In genomic region chr9:76687861-76688374, GRCh38 we compare ENCODE assay signal across 10 cellular contexts.
DNase-seq lines count a peak whose midpoint lies in the region; ATAC-seq and TF ChIP-seq lines count a peak whose summit lies in the region.
"Had no signal": no experiment of that assay in that cellular context is flagged by ENCODE, and none has a peak within 500 bp of the region (broad histone marks: within the 10 kb centered on the region; RNA-seq: fewer than 3 reads in every experiment).

No MANE protein-coding gene starts in this region.

- H3K9me2 ChIP-seq in MM.1S (replicated peaks; ENCODE audit: insufficient read depth, low read length): no peaks in the 10 kb centered on the region

- no peaks in the 10 kb centered on the region for H3F3A ChIP-seq in MM.1S (ENCODE audit: insufficient read depth, low read length)

- H3K4me1 ChIP-seq in RWPE2 (ENCODE audit: insufficient read depth, poor library complexity, severe bottlenecking) (peaks cover 20% of the 10 kb centered on the region), MM.1S (ENCODE audit: low read length) (no peaks in the 10 kb centered on the region)
- H3K4me1 ChIP-seq: Caco-2 had no signal

- no peak overlapping the region for H3K4me3 ChIP-seq in RWPE2 (ENCODE audit: severe bottlenecking)
- H3K4me3 ChIP-seq in MM.1S (ENCODE audit: low read length): no peak overlapping the region

- H4K20me1 ChIP-seq in MM.1S (ENCODE audit: insufficient read depth, low read length): no peaks in the 10 kb centered on the region

- peak overlapping the region; percentile 21 for H3K27ac ChIP-seq in RWPE2 (ENCODE audit: poor library complexity, severe bottlenecking)
- no peak overlapping the region for H3K27ac ChIP-seq in MM.1S (ENCODE audit: low read length)

- no peak overlapping the region for H3K4me2 ChIP-seq in MM.1S (ENCODE audit: low read depth, low read length)

- peak; percentile 93 for ATAC-seq in RWPE2 (ENCODE audit: low read depth)

- H3K9me3 ChIP-seq in RWPE2 (ENCODE audit: severe bottlenecking) (no peaks in the 10 kb centered on the region), MM.1S (replicated peaks; ENCODE audit: insufficient read depth, low read length) (no peaks in the 10 kb centered on the region)
- H3K9me3 ChIP-seq: Caco-2 had no signal

- H3K9ac ChIP-seq in MM.1S (ENCODE audit: low read length): no peak overlapping the region

- H3K79me2 ChIP-seq in MM.1S (ENCODE audit: low read length): no peaks in the 10 kb centered on the region

- no peak for TF ChIP-seq CTCF in RWPE2 (IDR thresholded peaks at IDR 0.05; ENCODE audit: poor library complexity, severe bottlenecking)
- no peak for TF ChIP-seq CTCF in MM.1S (IDR thresholded peaks at IDR 0.05; ENCODE audit: low read length)

- H2AFZ ChIP-seq in MM.1S (ENCODE audit: low read length): no peak overlapping the region

- peak; percentile 33 to 45 for DNase-seq in activated T-cell treated with anti-CD3 and anti-CD28 coated beads, Interleukin-2, amount 50 U/mL, for 48 hours
- no peak for DNase-seq in activated T-cell treated with anti-CD3 and anti-CD28 coated beads, Interleukin-2, amount 50 U/mL, for 1 hour
- DNase-seq in RWPE2 (ENCODE audit: low spot score) (peak; percentile 61), foreskin melanocyte (peak; percentile 52), stromal cell of bone marrow (ENCODE audit: low read depth) (peak; percentile 89), NCI-H82 treated with DMSO at 0.1 percent for 48 hours (lab: John Stamatoyannopoulos, UW; ENCODE audit: unreplicated experiment) (no peak), MM.1S (no peak), SK-N-DZ (ENCODE audit: low spot score) (no peak)
- DNase-seq: Caco-2, NCI-H524 had no signal

- H3K36me3 ChIP-seq in RWPE2 (ENCODE audit: low read depth) (no peaks in the 10 kb centered on the region), MM.1S (replicated peaks; ENCODE audit: insufficient read depth, low read length) (no peaks in the 10 kb centered on the region)

- no peaks in the 10 kb centered on the region for H3K27me3 ChIP-seq in RWPE2 (ENCODE audit: insufficient read depth, poor library complexity, severe bottlenecking)
- H3K27me3 ChIP-seq in MM.1S (replicated peaks; ENCODE audit: insufficient read depth, low read length): no peaks in the 10 kb centered on the region

Comparison
In these comparisons a context has a peak if more than half of its experiments do, and no peak if none do; other contexts are left out.
1. DNase-seq: peak in activated T-cell treated with anti-CD3 and anti-CD28 coated beads, Interleukin-2, amount 50 U/mL, for 48 hours (2 of 2), RWPE2 (single experiment), foreskin melanocyte (single experiment) and stromal cell of bone marrow (single experiment); none in activated T-cell treated with anti-CD3 and anti-CD28 coated beads, Interleukin-2, amount 50 U/mL, for 1 hour (single experiment), NCI-H82 treated with DMSO at 0.1 percent for 48 hours (single experiment), MM.1S (single experiment) and SK-N-DZ (single experiment).